In the genomic region with DNA sequence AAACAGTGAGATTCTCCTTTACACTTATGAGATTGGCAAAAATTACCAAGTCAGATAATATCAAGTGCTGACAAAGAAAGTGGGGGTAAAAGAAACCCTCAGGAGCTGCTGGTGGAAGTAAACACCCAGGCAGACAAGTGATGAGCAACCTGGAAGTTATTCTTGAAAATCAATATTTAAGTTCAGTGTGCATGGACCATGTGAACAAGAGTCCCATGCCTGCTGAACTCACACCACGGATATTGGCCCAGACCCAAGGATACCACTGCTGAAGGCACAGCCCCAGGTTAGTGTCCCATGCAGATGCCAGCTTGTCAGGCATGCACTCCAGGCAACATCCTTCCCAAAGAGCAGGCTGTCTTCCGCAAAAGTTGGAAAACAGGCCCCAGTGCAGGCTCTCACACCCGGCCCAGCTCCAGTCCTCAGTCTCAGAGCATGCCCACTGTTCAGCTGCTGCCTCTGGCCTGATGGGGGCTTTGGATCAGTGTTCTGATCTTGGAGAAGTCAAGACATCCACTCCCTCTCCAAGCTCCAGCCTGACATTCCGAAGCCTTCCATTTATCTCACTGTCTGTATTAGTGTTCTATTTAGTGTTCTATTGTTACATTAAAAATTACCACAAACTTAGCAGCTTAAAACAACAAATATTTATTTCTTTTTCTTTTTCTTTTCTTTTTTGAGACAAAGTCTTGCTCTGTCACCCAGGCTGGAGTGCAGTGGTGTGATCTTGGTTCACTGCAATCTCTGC, we compare ENCODE assay signal across 1 cellular context.
TF ChIP-seq lines count a peak whose summit lies in the region.

No MANE protein-coding gene starts in this region.

TF ChIP-seq in HepG2, 621 proteins besides CTCF, POLR2A, EP300 and RAD21 (continued from another document and continues in another):
- TF ChIP-seq ZHX2 (IDR thresholded peaks at IDR 0.05; ENCODE audit: low read depth) (no peak), ZHX2 (CRISPR knock-in tag; IDR thresholded peaks at IDR 0.05; ENCODE audit: borderline replicate concordance) (no peak), ZNF891 (CRISPR knock-in tag; IDR thresholded peaks at IDR 0.05) (no peak), NFRKB (IDR thresholded peaks at IDR 0.05) (no peak), ZNF776 (CRISPR knock-in tag; IDR thresholded peaks at IDR 0.05) (no peak), SRSF9 (IDR thresholded peaks at IDR 0.05; ENCODE audit: borderline replicate concordance, insufficient read depth, low read depth, low read length, poor library complexity, severe bottlenecking) (no peak), PAWR (CRISPR knock-in tag; IDR thresholded peaks at IDR 0.05; ENCODE audit: borderline replicate concordance) (no peak), PHF5A (CRISPR knock-in tag; IDR thresholded peaks at IDR 0.05; ENCODE audit: low read depth, unreplicated experiment) (peak; percentile 59), GLMP (CRISPR knock-in tag; IDR thresholded peaks at IDR 0.05; ENCODE audit: borderline replicate concordance) (no peak), ZNF281 (CRISPR knock-in tag; IDR thresholded peaks at IDR 0.05; ENCODE audit: borderline replicate concordance) (peak; percentile 76; the same call in 1 of the 2 replicates), MATR3 (CRISPR knock-in tag; IDR thresholded peaks at IDR 0.05) (no peak), MXD4 (CRISPR knock-in tag; IDR thresholded peaks at IDR 0.05) (peak; percentile 66; the same call in 1 of the 2 replicates), ZNF329 (CRISPR knock-in tag; IDR thresholded peaks at IDR 0.05; ENCODE audit: low read depth) (no peak), YY1 (IDR thresholded peaks at IDR 0.05; ENCODE audit: insufficient read depth, insufficient replicate concordance, low read depth, low read length) (peak; percentile 46), MYPOP (CRISPR knock-in tag; IDR thresholded peaks at IDR 0.05) (no peak), MXD3 (CRISPR knock-in tag; IDR thresholded peaks at IDR 0.05) (no peak), ZNF775 (CRISPR knock-in tag; IDR thresholded peaks at IDR 0.05; ENCODE audit: borderline replicate concordance) (no peak), ZBTB21 (CRISPR knock-in tag; IDR thresholded peaks at IDR 0.05) (no peak; the same call in 1 of the 2 replicates)
- TF ChIP-seq, protein P1, sequence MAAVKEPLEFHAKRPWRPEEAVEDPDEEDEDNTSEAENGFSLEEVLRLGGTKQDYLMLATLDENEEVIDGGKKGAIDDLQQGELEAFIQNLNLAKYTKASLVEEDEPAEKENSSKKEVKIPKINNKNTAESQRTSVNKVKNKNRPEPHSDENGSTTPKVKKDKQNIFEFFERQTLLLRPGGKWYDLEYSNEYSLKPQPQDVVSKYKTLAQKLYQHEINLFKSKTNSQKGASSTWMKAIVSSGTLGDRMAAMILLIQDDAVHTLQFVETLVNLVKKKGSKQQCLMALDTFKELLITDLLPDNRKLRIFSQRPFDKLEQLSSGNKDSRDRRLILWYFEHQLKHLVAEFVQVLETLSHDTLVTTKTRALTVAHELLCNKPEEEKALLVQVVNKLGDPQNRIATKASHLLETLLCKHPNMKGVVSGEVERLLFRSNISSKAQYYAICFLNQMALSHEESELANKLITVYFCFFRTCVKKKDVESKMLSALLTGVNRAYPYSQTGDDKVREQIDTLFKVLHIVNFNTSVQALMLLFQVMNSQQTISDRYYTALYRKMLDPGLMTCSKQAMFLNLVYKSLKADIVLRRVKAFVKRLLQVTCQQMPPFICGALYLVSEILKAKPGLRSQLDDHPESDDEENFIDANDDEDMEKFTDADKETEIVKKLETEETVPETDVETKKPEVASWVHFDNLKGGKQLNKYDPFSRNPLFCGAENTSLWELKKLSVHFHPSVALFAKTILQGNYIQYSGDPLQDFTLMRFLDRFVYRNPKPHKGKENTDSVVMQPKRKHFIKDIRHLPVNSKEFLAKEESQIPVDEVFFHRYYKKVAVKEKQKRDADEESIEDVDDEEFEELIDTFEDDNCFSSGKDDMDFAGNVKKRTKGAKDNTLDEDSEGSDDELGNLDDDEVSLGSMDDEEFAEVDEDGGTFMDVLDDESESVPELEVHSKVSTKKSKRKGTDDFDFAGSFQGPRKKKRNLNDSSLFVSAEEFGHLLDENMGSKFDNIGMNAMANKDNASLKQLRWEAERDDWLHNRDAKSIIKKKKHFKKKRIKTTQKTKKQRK (IDR thresholded peaks at IDR 0.05; ENCODE audit: low read length) = no peak
- TF ChIP-seq, protein P2, sequence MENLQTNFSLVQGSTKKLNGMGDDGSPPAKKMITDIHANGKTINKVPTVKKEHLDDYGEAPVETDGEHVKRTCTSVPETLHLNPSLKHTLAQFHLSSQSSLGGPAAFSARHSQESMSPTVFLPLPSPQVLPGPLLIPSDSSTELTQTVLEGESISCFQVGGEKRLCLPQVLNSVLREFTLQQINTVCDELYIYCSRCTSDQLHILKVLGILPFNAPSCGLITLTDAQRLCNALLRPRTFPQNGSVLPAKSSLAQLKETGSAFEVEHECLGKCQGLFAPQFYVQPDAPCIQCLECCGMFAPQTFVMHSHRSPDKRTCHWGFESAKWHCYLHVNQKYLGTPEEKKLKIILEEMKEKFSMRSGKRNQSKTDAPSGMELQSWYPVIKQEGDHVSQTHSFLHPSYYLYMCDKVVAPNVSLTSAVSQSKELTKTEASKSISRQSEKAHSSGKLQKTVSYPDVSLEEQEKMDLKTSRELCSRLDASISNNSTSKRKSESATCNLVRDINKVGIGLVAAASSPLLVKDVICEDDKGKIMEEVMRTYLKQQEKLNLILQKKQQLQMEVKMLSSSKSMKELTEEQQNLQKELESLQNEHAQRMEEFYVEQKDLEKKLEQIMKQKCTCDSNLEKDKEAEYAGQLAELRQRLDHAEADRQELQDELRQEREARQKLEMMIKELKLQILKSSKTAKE (CRISPR knock-in tag; IDR thresholded peaks at IDR 0.05; ENCODE audit: borderline replicate concordance) = peak; percentile 88
- TF ChIP-seq, protein P3, sequence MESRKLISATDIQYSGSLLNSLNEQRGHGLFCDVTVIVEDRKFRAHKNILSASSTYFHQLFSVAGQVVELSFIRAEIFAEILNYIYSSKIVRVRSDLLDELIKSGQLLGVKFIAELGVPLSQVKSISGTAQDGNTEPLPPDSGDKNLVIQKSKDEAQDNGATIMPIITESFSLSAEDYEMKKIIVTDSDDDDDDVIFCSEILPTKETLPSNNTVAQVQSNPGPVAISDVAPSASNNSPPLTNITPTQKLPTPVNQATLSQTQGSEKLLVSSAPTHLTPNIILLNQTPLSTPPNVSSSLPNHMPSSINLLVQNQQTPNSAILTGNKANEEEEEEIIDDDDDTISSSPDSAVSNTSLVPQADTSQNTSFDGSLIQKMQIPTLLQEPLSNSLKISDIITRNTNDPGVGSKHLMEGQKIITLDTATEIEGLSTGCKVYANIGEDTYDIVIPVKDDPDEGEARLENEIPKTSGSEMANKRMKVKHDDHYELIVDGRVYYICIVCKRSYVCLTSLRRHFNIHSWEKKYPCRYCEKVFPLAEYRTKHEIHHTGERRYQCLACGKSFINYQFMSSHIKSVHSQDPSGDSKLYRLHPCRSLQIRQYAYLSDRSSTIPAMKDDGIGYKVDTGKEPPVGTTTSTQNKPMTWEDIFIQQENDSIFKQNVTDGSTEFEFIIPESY (CRISPR knock-in tag; IDR thresholded peaks at IDR 0.05) = peak; percentile 79
- TF ChIP-seq, protein P4, sequence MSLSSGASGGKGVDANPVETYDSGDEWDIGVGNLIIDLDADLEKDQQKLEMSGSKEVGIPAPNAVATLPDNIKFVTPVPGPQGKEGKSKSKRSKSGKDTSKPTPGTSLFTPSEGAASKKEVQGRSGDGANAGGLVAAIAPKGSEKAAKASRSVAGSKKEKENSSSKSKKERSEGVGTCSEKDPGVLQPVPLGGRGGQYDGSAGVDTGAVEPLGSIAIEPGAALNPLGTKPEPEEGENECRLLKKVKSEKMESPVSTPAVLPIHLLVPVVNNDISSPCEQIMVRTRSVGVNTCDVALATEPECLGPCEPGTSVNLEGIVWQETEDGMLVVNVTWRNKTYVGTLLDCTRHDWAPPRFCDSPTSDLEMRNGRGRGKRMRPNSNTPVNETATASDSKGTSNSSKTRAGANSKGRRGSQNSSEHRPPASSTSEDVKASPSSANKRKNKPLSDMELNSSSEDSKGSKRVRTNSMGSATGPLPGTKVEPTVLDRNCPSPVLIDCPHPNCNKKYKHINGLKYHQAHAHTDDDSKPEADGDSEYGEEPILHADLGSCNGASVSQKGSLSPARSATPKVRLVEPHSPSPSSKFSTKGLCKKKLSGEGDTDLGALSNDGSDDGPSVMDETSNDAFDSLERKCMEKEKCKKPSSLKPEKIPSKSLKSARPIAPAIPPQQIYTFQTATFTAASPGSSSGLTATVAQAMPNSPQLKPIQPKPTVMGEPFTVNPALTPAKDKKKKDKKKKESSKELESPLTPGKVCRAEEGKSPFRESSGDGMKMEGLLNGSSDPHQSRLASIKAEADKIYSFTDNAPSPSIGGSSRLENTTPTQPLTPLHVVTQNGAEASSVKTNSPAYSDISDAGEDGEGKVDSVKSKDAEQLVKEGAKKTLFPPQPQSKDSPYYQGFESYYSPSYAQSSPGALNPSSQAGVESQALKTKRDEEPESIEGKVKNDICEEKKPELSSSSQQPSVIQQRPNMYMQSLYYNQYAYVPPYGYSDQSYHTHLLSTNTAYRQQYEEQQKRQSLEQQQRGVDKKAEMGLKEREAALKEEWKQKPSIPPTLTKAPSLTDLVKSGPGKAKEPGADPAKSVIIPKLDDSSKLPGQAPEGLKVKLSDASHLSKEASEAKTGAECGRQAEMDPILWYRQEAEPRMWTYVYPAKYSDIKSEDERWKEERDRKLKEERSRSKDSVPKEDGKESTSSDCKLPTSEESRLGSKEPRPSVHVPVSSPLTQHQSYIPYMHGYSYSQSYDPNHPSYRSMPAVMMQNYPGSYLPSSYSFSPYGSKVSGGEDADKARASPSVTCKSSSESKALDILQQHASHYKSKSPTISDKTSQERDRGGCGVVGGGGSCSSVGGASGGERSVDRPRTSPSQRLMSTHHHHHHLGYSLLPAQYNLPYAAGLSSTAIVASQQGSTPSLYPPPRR (CRISPR knock-in tag; IDR thresholded peaks at IDR 0.05; ENCODE audit: borderline replicate concordance) = peak; percentile 93
